7 cellular contexts compared by ENCODE assay signal in genomic region chr7:66489741-66490140, GRCh38.
A peak's percentile ranks its signal among the peaks of the same experiment; 100 is the strongest.
DNase-seq lines count a peak whose midpoint lies in the region; ATAC-seq and TF ChIP-seq lines count a peak whose summit lies in the region.
"Not testable (repeated sequence)": the region's sequence is repeated elsewhere in the genome, so short reads cannot be mapped to it uniquely, and the experiment has no call there.

No MANE protein-coding gene starts in this region.

- WGBS in trophoblast cell (ENCODE audit: extremely low coverage, insufficient coverage, insufficient read length) = no CpG with 5 or more reads among the region's 2 CpGs

- H2AK5ac ChIP-seq in trophoblast cell (ENCODE audit: low read length) = not testable (repeated sequence)

- not testable (repeated sequence) for H2AFZ ChIP-seq in trophoblast cell (ENCODE audit: insufficient read depth, low read length, poor library complexity)

- not testable (repeated sequence) for H4K12ac ChIP-seq in trophoblast cell (ENCODE audit: low read depth, low read length)

- POLR2A ChIA-PET in WTC11 (lab: Charles Lee) = not testable (repeated sequence)

- not testable (repeated sequence) for H3K36me3 ChIP-seq in trophoblast cell (ENCODE audit: control insufficient read depth in 1 of 2, insufficient read depth in 2 of 2, low read length in 2 of 2)

- peak overlapping the region; percentile 41 for H3K27ac ChIP-seq in foreskin keratinocyte
- not testable (repeated sequence) for H3K27ac ChIP-seq in trophoblast cell (ENCODE audit: low read depth, low read length)

- not testable (repeated sequence) for H2BK12ac ChIP-seq in trophoblast cell (ENCODE audit: low read length)

- not testable (repeated sequence) for H3K4me3 Mint-ChIP-seq in WTC11, mesothelial cell of epicardium
- H3K4me3 Mint-ChIP-seq in brain = peak overlapping the region; percentile 15 to 78 (median 39)

- not testable (repeated sequence) for H3K79me2 ChIP-seq in trophoblast cell (ENCODE audit: control insufficient read depth, insufficient read depth, low read length, poor library complexity)

- peak overlapping the region; percentile 92 for H3K27ac Mint-ChIP-seq in WTC11
- H3K27ac Mint-ChIP-seq in brain = peak overlapping the region in 3 of 5 experiments; percentile 51 to 72 (median 65)
- H3K27ac Mint-ChIP-seq in mesothelial cell of epicardium = peak overlapping the region; percentile 69

- not testable (repeated sequence) for TF ChIP-seq CTCF in WTC11 (IDR thresholded peaks at IDR 0.05); brain (conservative IDR thresholded peaks at IDR 0.05); foreskin keratinocyte (conservative IDR thresholded peaks at IDR 0.05); mesothelial cell of epicardium (IDR thresholded peaks at IDR 0.05; ENCODE audit: unreplicated experiment)

- H3K27me3 Mint-ChIP-seq in WTC11 (ENCODE audit: low read depth); brain; mesothelial cell of epicardium (ENCODE audit: low read depth): not testable (repeated sequence)

- H4K91ac ChIP-seq in trophoblast cell (ENCODE audit: low read depth, low read length) = not testable (repeated sequence)

- DNase-seq in ELR (ENCODE audit: low read depth) (peak; percentile 33), NCI-H146 (lab: John Stamatoyannopoulos, UW) (peak; percentile 4), foreskin keratinocyte (peak; percentile 65 to 67), trophoblast cell (peak; percentile 63 to 68)
- not testable (repeated sequence) for DNase-seq in WTC11 (ENCODE audit: low spot score); mesothelial cell of epicardium (ENCODE audit: low spot score in 2 of 2, unreplicated experiment in 2 of 2)

- not testable (repeated sequence) for H3K9me3 ChIP-seq in trophoblast cell (ENCODE audit: insufficient read depth, low read depth, low read length)

- H3K36me3 Mint-ChIP-seq in WTC11 (peaks cover 10% of the 10 kb centered on the region), brain (peaks cover 12% of the 10 kb centered on the region)
- H3K36me3 Mint-ChIP-seq in mesothelial cell of epicardium = not testable (repeated sequence)

- CTCF ChIA-PET in WTC11 (lab: Charles Lee) = not testable (repeated sequence)

- H3K79me1 ChIP-seq in trophoblast cell (ENCODE audit: low read length) = not testable (repeated sequence)

- H2BK120ac ChIP-seq in trophoblast cell (ENCODE audit: insufficient read depth, low read length, poor library complexity) = not testable (repeated sequence)

- not testable (repeated sequence) for H3K23ac ChIP-seq in trophoblast cell (ENCODE audit: low read length)

- not testable (repeated sequence) for H3K4me3 ChIP-seq in trophoblast cell (ENCODE audit: low read depth, low read length)

- H3K27me3 ChIP-seq in foreskin keratinocyte; trophoblast cell (ENCODE audit: insufficient read depth, low read length): not testable (repeated sequence)

- H3K4ac ChIP-seq in trophoblast cell (ENCODE audit: low read depth, low read length) = not testable (repeated sequence)

- not testable (repeated sequence) for H3K9me3 Mint-ChIP-seq in WTC11, brain, mesothelial cell of epicardium

- ATAC-seq in WTC11, foreskin keratinocyte: not testable (repeated sequence)

- not testable (repeated sequence) for H4K8ac ChIP-seq in trophoblast cell (ENCODE audit: low read depth, low read length)

- not testable (repeated sequence) for H3K9ac ChIP-seq in trophoblast cell (ENCODE audit: low read length)

- not testable (repeated sequence) for H3K4me1 ChIP-seq in foreskin keratinocyte; trophoblast cell (ENCODE audit: control insufficient read depth in 1 of 2, insufficient read depth in 2 of 2, low read length in 2 of 2)

- not testable (repeated sequence) for H2BK5ac ChIP-seq in trophoblast cell (ENCODE audit: low read depth, low read length, poor library complexity)

- not testable (repeated sequence) for H3K18ac ChIP-seq in trophoblast cell (ENCODE audit: low read length)

- H3K4me1 Mint-ChIP-seq in WTC11 (peaks cover 31% of the 10 kb centered on the region), brain (peaks cover 40% of the 10 kb centered on the region), mesothelial cell of epicardium (peaks cover 12% of the 10 kb centered on the region)

- H3K4me2 ChIP-seq in trophoblast cell (ENCODE audit: low read length) = not testable (repeated sequence)

- not testable (repeated sequence) for H3K14ac ChIP-seq in trophoblast cell (ENCODE audit: low read length)
